In the genomic region with DNA sequence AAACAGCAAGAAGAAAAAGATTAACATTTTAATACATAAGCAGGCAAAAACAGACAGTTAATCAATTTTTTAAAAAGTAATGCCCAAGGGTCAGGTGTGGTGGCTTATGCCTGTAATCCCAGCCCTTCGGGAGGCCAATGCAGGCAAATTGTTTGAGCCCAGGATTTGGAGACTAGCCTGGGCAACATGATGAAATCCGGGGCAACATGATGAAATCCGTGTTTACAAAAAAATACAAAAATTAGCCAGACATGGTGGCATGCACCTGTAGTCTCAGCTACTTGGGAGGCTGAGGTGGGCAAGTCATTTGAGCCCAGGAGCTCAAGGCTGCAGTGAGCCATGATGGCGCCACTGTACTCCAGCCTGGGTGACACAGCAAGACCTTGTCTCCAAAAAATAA, we compare ENCODE assay signal across 24 cellular contexts.
"Had no signal": no experiment of that assay in that cellular context is flagged by ENCODE, and none has a peak within 500 bp of the region (broad histone marks: within the 10 kb centered on the region; RNA-seq: fewer than 3 reads in every experiment).

No MANE protein-coding gene starts in this region.

- H3K4me2 ChIP-seq: PC-9 had no signal

- H3K4me3 ChIP-seq: adrenal gland, PC-9 had no signal

- H3K27me3 ChIP-seq: adrenal gland had no signal

- FAIRE-seq: colon, TTC549 had no signal

- ATAC-seq: activated CD4-positive, alpha-beta T cell treated with anti-CD3 and anti-CD28 coated beads for 36 hours; activated CD4-positive, CD25-positive, alpha-beta regulatory T cell treated with anti-CD3 and anti-CD28 coated beads, Interleukin-2, amount 50 U/mL, for 24 hours; activated CD8-positive, alpha-beta T cell treated with anti-CD3 and anti-CD28 coated beads, Interleukin-2, amount 10 ng/mL, durations not matched to agents 7 days and 5 days; activated naive CD4-positive, alpha-beta T cell treated with anti-CD3 and anti-CD28 coated beads, Interleukin-2, amount 50 U/mL, for 72 hours had no signal

- H3K27ac ChIP-seq: adrenal gland, PC-9 had no signal

- DNase-seq: activated CD4-positive, alpha-beta T cell treated with anti-CD3 and anti-CD28 coated beads for 36 hours; activated CD4-positive, alpha-beta T cell treated with anti-CD3 and anti-CD28 coated beads, Interleukin-2, amount 10 ng/mL, durations not matched to agents 7 days and 5 days; activated CD4-positive, alpha-beta T cell treated with anti-CD3 and anti-CD28 coated beads, Interleukin-2, amount 50 U/mL, for 48 hours; activated CD8-positive, alpha-beta T cell treated with anti-CD3 and anti-CD28 coated beads, Interleukin-2, amount 10 ng/mL, durations not matched to agents 7 days and 5 days; activated gamma-delta T cell treated with Interleukin-2 at 50 U/mL for 16 hours; activated naive CD4-positive, alpha-beta T cell treated with anti-CD3 and anti-CD28 coated beads for 36 hours; activated T-cell treated with anti-CD3 and anti-CD28 coated beads, Interleukin-2, amount 50 U/mL, for 24 hours; adrenal gland; anterior cingulate cortex; central memory CD4-positive, alpha-beta T cell; MM.1S; MV-4-11; NCI-H1092; NCI-H1436 treated with DMSO at 0.1 percent for 48 hours; NCI-H1694 treated with DMSO at 0.1 percent for 48 hours; NCI-H2029; NCI-H345; NCI-H524 treated with DMSO at 0.1 percent for 48 hours; PC-9; Right ventricle myocardium superior had no signal

- H2AFZ ChIP-seq: PC-9 had no signal

- H3K36me3 ChIP-seq: adrenal gland had no signal

- H3K9me3 ChIP-seq: adrenal gland had no signal
